In genomic region chr17:16383772-16384171, GRCh38 we compare ENCODE assay signal across 8 cellular contexts. TPM values are rescaled to one million over a fixed set of nuclear protein-coding genes. Genes with fewer than 3 reads are reported as not detected.
A peak's percentile ranks its signal among the peaks of the same experiment; 100 is the strongest.
DNase-seq lines count a peak whose midpoint lies in the region; ATAC-seq and TF ChIP-seq lines count a peak whose summit lies in the region.
"Not testable (repeated sequence)": the region's sequence is repeated elsewhere in the genome, so short reads cannot be mapped to it uniquely, and the experiment has no call there.

No MANE protein-coding gene starts in this region.

- H3K27me3 ChIP-seq in CD8-positive, alpha-beta memory T cell (ENCODE audit: insufficient read depth, low read length, poor library complexity, severe bottlenecking); mesendoderm (ENCODE audit: insufficient read depth, low read length, poor library complexity); thymus (ENCODE audit: control insufficient read depth, insufficient read depth): not testable (repeated sequence)

- not testable (repeated sequence) for H4K5ac ChIP-seq in mesendoderm (ENCODE audit: low read length)

- peak overlapping the region in 7 of 8 donors; percentile 1 to 99 (median 62) for H3K27ac Mint-ChIP-seq in CD8-positive, alpha-beta memory T cell
- peak overlapping the region; percentile 15 for H3K27ac Mint-ChIP-seq in activated CD4-positive, alpha-beta T cell treated with anti-CD3 and anti-CD28 coated beads, Interleukin-2, amount 10 ng/mL, durations not matched to agents 7 days and 5 days
- H3K27ac Mint-ChIP-seq in activated naive CD8-positive, alpha-beta T cell treated with anti-CD3 and anti-CD28 coated beads, Interleukin-2, amount 10 ng/mL, durations not matched to agents 7 days and 5 days = peak overlapping the region; percentile 25
- not testable (repeated sequence) for H3K27ac Mint-ChIP-seq in endothelial cell (ENCODE audit: unreplicated experiment)
- H3K27ac Mint-ChIP-seq in progenitor cell of endocrine pancreas = peak overlapping the region; percentile 50

- BruUV-seq in OCI-LY7 (replicated peaks; lab: Mats Ljungman, UMichigan) = not testable (repeated sequence)

- not testable (repeated sequence) for H3K9ac ChIP-seq in mesendoderm (ENCODE audit: low read length)

- peak overlapping the region; percentile 28 to 62 (median 44) for H3K4me3 Mint-ChIP-seq in CD8-positive, alpha-beta memory T cell
- peak overlapping the region; percentile 92 for H3K4me3 Mint-ChIP-seq in activated CD4-positive, alpha-beta T cell treated with anti-CD3 and anti-CD28 coated beads, Interleukin-2, amount 10 ng/mL, durations not matched to agents 7 days and 5 days
- peak overlapping the region; percentile 42 for H3K4me3 Mint-ChIP-seq in activated naive CD8-positive, alpha-beta T cell treated with anti-CD3 and anti-CD28 coated beads, Interleukin-2, amount 10 ng/mL, durations not matched to agents 7 days and 5 days
- H3K4me3 Mint-ChIP-seq in endothelial cell (ENCODE audit: unreplicated experiment) (peak overlapping the region; percentile 64), progenitor cell of endocrine pancreas (ENCODE audit: low read depth) (peak overlapping the region; percentile 89)

- not testable (repeated sequence) for H3K27me3 Mint-ChIP-seq in CD8-positive, alpha-beta memory T cell; activated CD4-positive, alpha-beta T cell treated with anti-CD3 and anti-CD28 coated beads, Interleukin-2, amount 10 ng/mL, durations not matched to agents 7 days and 5 days; activated naive CD8-positive, alpha-beta T cell treated with anti-CD3 and anti-CD28 coated beads, Interleukin-2, amount 10 ng/mL, durations not matched to agents 7 days and 5 days; progenitor cell of endocrine pancreas
- peaks cover 20% of the 10 kb centered on the region for H3K27me3 Mint-ChIP-seq in endothelial cell (ENCODE audit: unreplicated experiment)

- H3K79me2 ChIP-seq in OCI-LY7 (ENCODE audit: insufficient read depth, low read depth, low read length) = peaks cover 33% of the 10 kb centered on the region
- H3K79me2 ChIP-seq in mesendoderm (ENCODE audit: control insufficient read depth, insufficient read depth, low read length) = peaks cover 20% of the 10 kb centered on the region

- not testable (repeated sequence) for H2AK5ac ChIP-seq in mesendoderm (ENCODE audit: low read length)

- H2BK5ac ChIP-seq in mesendoderm (ENCODE audit: low read length) = not testable (repeated sequence)

- H3K36me3 ChIP-seq in CD8-positive, alpha-beta memory T cell (ENCODE audit: insufficient read depth, low read length) = peaks cover 13% of the 10 kb centered on the region
- H3K36me3 ChIP-seq in OCI-LY7 (ENCODE audit: insufficient read depth, low read length) (peaks cover 30% of the 10 kb centered on the region), thymus (ENCODE audit: control insufficient read depth, insufficient read depth) (peaks cover 19% of the 10 kb centered on the region)
- H3K36me3 ChIP-seq in mesendoderm (ENCODE audit: control insufficient read depth, insufficient read depth, low read length) = not testable (repeated sequence)

- not testable (repeated sequence) for H3K4ac ChIP-seq in mesendoderm (ENCODE audit: low read depth, low read length)

- not testable (repeated sequence) for H3K9me3 ChIP-seq in CD8-positive, alpha-beta memory T cell (ENCODE audit: low read length); OCI-LY7 (ENCODE audit: low read length); thymus (ENCODE audit: control insufficient read depth)

- not testable (repeated sequence) for H3K18ac ChIP-seq in mesendoderm (ENCODE audit: low read length)

- not testable (repeated sequence) for TF ChIP-seq CTCF in OCI-LY7 (conservative IDR thresholded peaks at IDR 0.05; ENCODE audit: low read length); endothelial cell (IDR thresholded peaks at IDR 0.05; ENCODE audit: unreplicated experiment); progenitor cell of endocrine pancreas (IDR thresholded peaks at IDR 0.05; ENCODE audit: unreplicated experiment)

- H3K4me2 ChIP-seq in OCI-LY7 (ENCODE audit: low read length) = peak overlapping the region; percentile 36
- not testable (repeated sequence) for H3K4me2 ChIP-seq in mesendoderm (ENCODE audit: low read length)

- not testable (repeated sequence) for DNase-seq in CD8-positive, alpha-beta memory T cell; OCI-LY7 (ENCODE audit: low spot score); activated CD4-positive, alpha-beta T cell treated with anti-CD3 and anti-CD28 coated beads, Interleukin-2, amount 10 ng/mL, durations not matched to agents 7 days and 5 days; activated naive CD8-positive, alpha-beta T cell treated with anti-CD3 and anti-CD28 coated beads, Interleukin-2, amount 10 ng/mL, durations not matched to agents 7 days and 5 days; endothelial cell (ENCODE audit: low spot score); mesendoderm; progenitor cell of endocrine pancreas (ENCODE audit: low spot score, unreplicated experiment)

- peaks cover 11% of the 10 kb centered on the region for H3K79me1 ChIP-seq in mesendoderm (ENCODE audit: low read length)

- H3K23ac ChIP-seq in mesendoderm (ENCODE audit: low read length) = not testable (repeated sequence)

- H3K4me1 Mint-ChIP-seq in CD8-positive, alpha-beta memory T cell = peaks cover 43 to 61% (median 59%) of the 10 kb centered on the region in 3 donors
- H3K4me1 Mint-ChIP-seq in activated CD4-positive, alpha-beta T cell treated with anti-CD3 and anti-CD28 coated beads, Interleukin-2, amount 10 ng/mL, durations not matched to agents 7 days and 5 days = peaks cover 40% of the 10 kb centered on the region
- peaks cover 26% of the 10 kb centered on the region for H3K4me1 Mint-ChIP-seq in activated naive CD8-positive, alpha-beta T cell treated with anti-CD3 and anti-CD28 coated beads, Interleukin-2, amount 10 ng/mL, durations not matched to agents 7 days and 5 days
- peaks cover 37% of the 10 kb centered on the region for H3K4me1 Mint-ChIP-seq in endothelial cell (ENCODE audit: unreplicated experiment)
- H3K4me1 Mint-ChIP-seq in progenitor cell of endocrine pancreas (ENCODE audit: low read depth) = peaks cover 29% of the 10 kb centered on the region

- H2AFZ ChIP-seq in OCI-LY7 (ENCODE audit: low read length) = not testable (repeated sequence)

- peak overlapping the region; percentile 4 for H3K56ac ChIP-seq in mesendoderm (ENCODE audit: low read length)

- H3K9me3 Mint-ChIP-seq in CD8-positive, alpha-beta memory T cell; activated CD4-positive, alpha-beta T cell treated with anti-CD3 and anti-CD28 coated beads, Interleukin-2, amount 10 ng/mL, durations not matched to agents 7 days and 5 days; activated naive CD8-positive, alpha-beta T cell treated with anti-CD3 and anti-CD28 coated beads, Interleukin-2, amount 10 ng/mL, durations not matched to agents 7 days and 5 days; endothelial cell (ENCODE audit: unreplicated experiment); progenitor cell of endocrine pancreas (ENCODE audit: low read depth): not testable (repeated sequence)

- peaks cover 14% of the 10 kb centered on the region; the same call in 1 of the 2 replicates for H4K20me1 ChIP-seq in OCI-LY7 (ENCODE audit: insufficient read depth, low read length)

- intact Hi-C loops in OCI-LY7 (cut with micrococcal nuclease; ENCODE audit: unreplicated experiment) = not testable (repeated sequence)

- peaks cover 3 to 40% (median 12%) of the 10 kb centered on the region in 3 donors for H3K36me3 Mint-ChIP-seq in CD8-positive, alpha-beta memory T cell
- H3K36me3 Mint-ChIP-seq in activated CD4-positive, alpha-beta T cell treated with anti-CD3 and anti-CD28 coated beads, Interleukin-2, amount 10 ng/mL, durations not matched to agents 7 days and 5 days (ENCODE audit: low read depth) = peaks cover 38% of the 10 kb centered on the region
- peaks cover 22% of the 10 kb centered on the region for H3K36me3 Mint-ChIP-seq in activated naive CD8-positive, alpha-beta T cell treated with anti-CD3 and anti-CD28 coated beads, Interleukin-2, amount 10 ng/mL, durations not matched to agents 7 days and 5 days
- H3K36me3 Mint-ChIP-seq in endothelial cell (ENCODE audit: low read depth, unreplicated experiment) (peaks cover 26% of the 10 kb centered on the region), progenitor cell of endocrine pancreas (ENCODE audit: insufficient read depth) (peaks cover 33% of the 10 kb centered on the region)

- not testable (repeated sequence) for H3K4me3 ChIP-seq in CD8-positive, alpha-beta memory T cell (ENCODE audit: low read length); mesendoderm (ENCODE audit: low read length)
- H3K4me3 ChIP-seq in OCI-LY7 (ENCODE audit: low read depth, low read length, poor library complexity, severe bottlenecking) (peak overlapping the region; percentile 27), thymus (ENCODE audit: low read length) (peak overlapping the region; percentile 22)

- not testable (repeated sequence) for H4K8ac ChIP-seq in mesendoderm (ENCODE audit: low read depth, low read length)

- not testable (repeated sequence) for ATAC-seq in activated naive CD8-positive, alpha-beta T cell treated with anti-CD3 and anti-CD28 coated beads, Interleukin-2, amount 10 ng/mL, durations not matched to agents 7 days and 5 days (ENCODE audit: low read depth)

- not testable (repeated sequence) for H2BK120ac ChIP-seq in mesendoderm (ENCODE audit: low read depth, low read length)

- no CpG with 5 or more reads among the region's 5 CpGs for WGBS in mesendoderm (ENCODE audit: extremely low coverage, insufficient coverage, low lambda C conversion rate)
- 94% methylated on average over 5 of the region's 5 CpGs for WGBS in thymus

- peaks cover 14% of the 10 kb centered on the region for H3K4me1 ChIP-seq in CD8-positive, alpha-beta memory T cell (ENCODE audit: insufficient read depth, low read length)
- H3K4me1 ChIP-seq in OCI-LY7 (ENCODE audit: insufficient read depth, low read length, poor library complexity, severe bottlenecking) = peaks cover 36% of the 10 kb centered on the region
- H3K4me1 ChIP-seq in mesendoderm (ENCODE audit: control insufficient read depth, low read depth, low read length) = not testable (repeated sequence)
- peaks cover 17% of the 10 kb centered on the region for H3K4me1 ChIP-seq in thymus (ENCODE audit: control insufficient read depth, insufficient read depth, low read length)

- H3K9me2 ChIP-seq in OCI-LY7 (ENCODE audit: insufficient read depth, low read length) = not testable (repeated sequence)

- not testable (repeated sequence) for H2BK15ac ChIP-seq in mesendoderm (replicated peaks; ENCODE audit: low read depth)

- CTCF ChIA-PET in CD8-positive, alpha-beta memory T cell (lab: Charles Lee) = interaction anchor here (1.4 to 6.7 kb wide), 3 partner anchors 20 to 70 kb away, joined by 5 to 52 read pairs (median 6); partner anchors contain the start of gene TRPV2
- CTCF ChIA-PET in OCI-LY7 (lab: Charles Lee; ENCODE audit: unreplicated experiment) = not testable (repeated sequence)
- CTCF ChIA-PET in activated CD4-positive, alpha-beta T cell treated with anti-CD3 and anti-CD28 coated beads, Interleukin-2, amount 10 ng/mL, durations not matched to agents 7 days and 5 days (lab: Charles Lee) = interaction anchor here (0.6 to 1.5 kb wide), 5 partner anchors 15 to 44 kb away, joined by 3 to 6 read pairs (median 3); partner anchors contain the start of gene TRPV2

- H3K27ac ChIP-seq in CD8-positive, alpha-beta memory T cell (ENCODE audit: low read depth, low read length); mesendoderm (ENCODE audit: low read depth, low read length); thymus (ENCODE audit: low read depth): not testable (repeated sequence)
- H3K27ac ChIP-seq in OCI-LY7 (ENCODE audit: low read depth, low read length, poor library complexity, severe bottlenecking) = peak overlapping the region; percentile 21

- POLR2A ChIA-PET in CD8-positive, alpha-beta memory T cell (lab: Charles Lee); activated CD4-positive, alpha-beta T cell treated with anti-CD3 and anti-CD28 coated beads, Interleukin-2, amount 10 ng/mL, durations not matched to agents 7 days and 5 days (lab: Charles Lee): not testable (repeated sequence)
- POLR2A ChIA-PET in OCI-LY7 (lab: Charles Lee) = interaction anchor here (1.2 to 1.3 kb wide), 2 partner anchors 31 to 55 kb away, joined by 3 to 5 read pairs; partner anchors contain the start of gene TRPV2
- POLR2A ChIA-PET in activated naive CD8-positive, alpha-beta T cell treated with anti-CD3 and anti-CD28 coated beads, Interleukin-2, amount 10 ng/mL, durations not matched to agents 7 days and 5 days (lab: Charles Lee) = interaction anchor here (4.0 kb wide), 1 partner anchor 33 kb away, joined by 59 read pairs; the partner anchor contains the start of gene TRPV2

RNA-seq across cellular contexts. Expression of gene UBB, which starts 2.9 kb away (rescaled TPM):
- 1,000 to 10,000 TPM; 1,678 to 1,690 TPM for total RNA-seq in CD8-positive, alpha-beta memory T cell
- 2,132 TPM for polyA plus RNA-seq in CD8-positive, alpha-beta memory T cell
- 2,854 and 2,972 TPM in 2 replicates for total RNA-seq in OCI-LY7 (2014; rRNA removed; shearing (Covaris generic))
- total RNA-seq in OCI-LY7 (2022) (1,291 and 1,479 TPM in 2 replicates), endothelial cell (ENCODE audit: unreplicated experiment) (2,050 TPM), progenitor cell of endocrine pancreas (1,450 and 1,477 TPM in 2 replicates)
- total RNA-seq in activated CD4-positive, alpha-beta T cell treated with anti-CD3 and anti-CD28 coated beads, Interleukin-2, amount 10 ng/mL, durations not matched to agents 7 days and 5 days = 1,000 to 10,000 TPM; 1,415 to 1,539 TPM
- 1,000 to 10,000 TPM; 1,069 to 1,087 TPM for total RNA-seq in activated naive CD8-positive, alpha-beta T cell treated with anti-CD3 and anti-CD28 coated beads, Interleukin-2, amount 10 ng/mL, durations not matched to agents 7 days and 5 days
- polyA plus RNA-seq in mesendoderm (2013, experiment 1 of 2) = 2,431 TPM
- 2,399 TPM for polyA plus RNA-seq in mesendoderm (2013, experiment 2 of 2)
- 820 TPM for polyA plus RNA-seq in thymus

RNA-seq across cellular contexts. Expression of gene CENPV, which starts 30.5 kb away (rescaled TPM):
- total RNA-seq in CD8-positive, alpha-beta memory T cell = 10 to 100 TPM; 53.4 to 56.4 TPM
- 18.2 TPM for polyA plus RNA-seq in CD8-positive, alpha-beta memory T cell
- total RNA-seq in OCI-LY7 (2014; rRNA removed; shearing (Covaris generic)) = 71.9 and 77.3 TPM in 2 replicates
- total RNA-seq in OCI-LY7 (2022) = 78.8 and 84.6 TPM in 2 replicates
- 10 to 100 TPM; 16.6 to 21.1 TPM for total RNA-seq in activated CD4-positive, alpha-beta T cell treated with anti-CD3 and anti-CD28 coated beads, Interleukin-2, amount 10 ng/mL, durations not matched to agents 7 days and 5 days
- 10 to 100 TPM; 18.6 to 19.7 TPM for total RNA-seq in activated naive CD8-positive, alpha-beta T cell treated with anti-CD3 and anti-CD28 coated beads, Interleukin-2, amount 10 ng/mL, durations not matched to agents 7 days and 5 days
- 11.4 TPM for total RNA-seq in endothelial cell (ENCODE audit: unreplicated experiment)
- polyA plus RNA-seq in mesendoderm (2013, experiment 1 of 2) = 319 TPM
- polyA plus RNA-seq in mesendoderm (2013, experiment 2 of 2) = 316 TPM
- 201 and 206 TPM in 2 replicates for total RNA-seq in progenitor cell of endocrine pancreas
- 85.2 TPM for polyA plus RNA-seq in thymus

RNA-seq across cellular contexts. Expression of gene TRPV2, which starts 31.6 kb away (rescaled TPM):
- total RNA-seq in CD8-positive, alpha-beta memory T cell = 10 to 100 TPM; 60.0 to 67.3 TPM
- 134 TPM for polyA plus RNA-seq in CD8-positive, alpha-beta memory T cell
- 10.5 and 15.4 TPM in 2 replicates for total RNA-seq in OCI-LY7 (2014; rRNA removed; shearing (Covaris generic))
- total RNA-seq in OCI-LY7 (2022) = 4.9 and 5.3 TPM in 2 replicates
- total RNA-seq in activated CD4-positive, alpha-beta T cell treated with anti-CD3 and anti-CD28 coated beads, Interleukin-2, amount 10 ng/mL, durations not matched to agents 7 days and 5 days = 100 to 1,000 TPM; 114 to 134 TPM
- 100 to 1,000 TPM in 1 of 2 experiments, 10 to 100 TPM in 1; 97.0 to 107 TPM for total RNA-seq in activated naive CD8-positive, alpha-beta T cell treated with anti-CD3 and anti-CD28 coated beads, Interleukin-2, amount 10 ng/mL, durations not matched to agents 7 days and 5 days
- total RNA-seq in endothelial cell (ENCODE audit: unreplicated experiment) = 4.8 TPM
- polyA plus RNA-seq in mesendoderm (2013, experiment 1 of 2) = 1.3 TPM
- polyA plus RNA-seq in mesendoderm (2013, experiment 2 of 2) = 1.9 TPM
- 1.3 and 2.1 TPM in 2 replicates for total RNA-seq in progenitor cell of endocrine pancreas
- polyA plus RNA-seq in thymus = 39.8 TPM

Comparison
In these comparisons a context has a peak if more than half of its experiments do, and no peak if none do; other contexts are left out.
1. H3K4me3 Mint-ChIP-seq: peak in every context shown above with its lines; median percentile 92 in activated CD4-positive, alpha-beta T cell treated with anti-CD3 and anti-CD28 coated beads, Interleukin-2, amount 10 ng/mL, durations not matched to agents 7 days and 5 days; 89 in progenitor cell of endocrine pancreas; 64 in endothelial cell; 44 in CD8-positive, alpha-beta memory T cell; 42 in activated naive CD8-positive, alpha-beta T cell treated with anti-CD3 and anti-CD28 coated beads, Interleukin-2, amount 10 ng/mL, durations not matched to agents 7 days and 5 days.